19 cellular contexts compared by ENCODE assay signal in genomic region chr21:15741510-15741909, GRCh38. TPM values are rescaled to one million over a fixed set of nuclear protein-coding genes. Genes with fewer than 3 reads are reported as not detected.
DNase-seq lines count a peak whose midpoint lies in the region; ATAC-seq and TF ChIP-seq lines count a peak whose summit lies in the region.
"Had no signal": no experiment of that assay in that cellular context is flagged by ENCODE, and none has a peak within 500 bp of the region (broad histone marks: within the 10 kb centered on the region; RNA-seq: fewer than 3 reads in every experiment).

No MANE protein-coding gene starts in this region.

- H3K4me3 ChIP-seq in astrocyte of the cerebellum (ENCODE audit: low read depth, low read length) (no peak overlapping the region), fibroblast of villous mesenchyme (ENCODE audit: low read depth, low read length) (no peak overlapping the region)
- H3K4me3 ChIP-seq: colonic mucosa, lower lobe of right lung had no signal

- H3K4me3 Mint-ChIP-seq in type B pancreatic cell: peak overlapping the region; percentile 23
- peak overlapping the region in 1 of 2 donors; percentile 13 for H3K4me3 Mint-ChIP-seq in effector memory CD8-positive, alpha-beta T cell
- H3K4me3 Mint-ChIP-seq: CD14-positive monocyte had no signal

- H3K27ac Mint-ChIP-seq in type B pancreatic cell: no peak overlapping the region
- H3K27ac Mint-ChIP-seq in effector memory CD8-positive, alpha-beta T cell: peak overlapping the region in 1 of 2 donors; percentile 1

- TF ChIP-seq CTCF in astrocyte of the cerebellum (IDR thresholded peaks at IDR 0.05; ENCODE audit: low read depth, low read length, missing control alignments) (no peak), fibroblast of villous mesenchyme (IDR thresholded peaks at IDR 0.05; ENCODE audit: insufficient read depth, low read depth, low read length) (no peak), type B pancreatic cell (conservative IDR thresholded peaks at IDR 0.05) (no peak)

- peaks cover 14% of the 10 kb centered on the region for H3K9me3 Mint-ChIP-seq in type B pancreatic cell
- H3K9me3 Mint-ChIP-seq in effector memory CD8-positive, alpha-beta T cell: no peaks in the 10 kb centered on the region
- H3K9me3 Mint-ChIP-seq: CD14-positive monocyte, IgD-negative memory B cell had no signal

- peak; percentile 75 for DNase-seq in HCEC 1CT
- peak; percentile 76 for DNase-seq in astrocyte of the cerebellum (ENCODE audit: low read depth)
- peak; percentile 12 for DNase-seq in fibroblast of villous mesenchyme (ENCODE audit: low read depth)
- no peak for DNase-seq in type B pancreatic cell (ENCODE audit: extremely low spot score, unreplicated experiment)
- DNase-seq in effector memory CD8-positive, alpha-beta T cell: no peak
- DNase-seq in COLO829 (ENCODE audit: low spot score): no peak
- DNase-seq: activated naive CD4-positive, alpha-beta T cell treated with Interleukin-2 at 50 U/mL for 16 hours; aorta; colonic mucosa; DMS153; glutamatergic neuron; lower lobe of right lung; NCI-H2029; NCI-H510A; stimulated activated CD4-positive, alpha-beta T cell treated with anti-CD3 and anti-CD28 coated beads, Interleukin-4, amount 100 ng/mL, for 24 hours; SW 1271 had no signal

- in situ Hi-C loops in astrocyte of the cerebellum (cut with HindIII; ENCODE audit: low sequenced_read_pairs): no loop called here

- H3K27me3 Mint-ChIP-seq in type B pancreatic cell: no peaks in the 10 kb centered on the region
- H3K27me3 Mint-ChIP-seq in effector memory CD8-positive, alpha-beta T cell: no peaks in the 10 kb centered on the region
- H3K27me3 Mint-ChIP-seq: IgD-negative memory B cell had no signal

- no peak for ATAC-seq in effector memory CD8-positive, alpha-beta T cell (replicated peaks)
- ATAC-seq in HG03378 (IDR thresholded peaks at IDR 0.05; ENCODE audit: unreplicated experiment): no peak

- peaks cover 36% of the 10 kb centered on the region for H3K4me1 Mint-ChIP-seq in type B pancreatic cell (ENCODE audit: unreplicated experiment)
- peaks cover 66 to 76% of the 10 kb centered on the region in 2 donors for H3K4me1 Mint-ChIP-seq in effector memory CD8-positive, alpha-beta T cell (ENCODE audit: low read depth in 2 of 2)

- H3K36me3 Mint-ChIP-seq in type B pancreatic cell: peaks cover 42% of the 10 kb centered on the region
- H3K36me3 Mint-ChIP-seq in effector memory CD8-positive, alpha-beta T cell (ENCODE audit: insufficient read depth): peaks cover 12% of the 10 kb centered on the region

RNA-seq across cellular contexts. Expression of gene USP25, which starts 11.7 kb away (rescaled TPM):
- total RNA-seq in fibroblast of villous mesenchyme (27.4 and 33.7 TPM in 2 replicates), type B pancreatic cell (ENCODE audit: low replicate concordance) (49.9 and 52.0 TPM in 2 replicates)

Comparison
In these comparisons a context has a peak if more than half of its experiments do, and no peak if none do; other contexts are left out.
1. DNase-seq: peak in HCEC 1CT (single experiment), astrocyte of the cerebellum (single experiment) and fibroblast of villous mesenchyme (single experiment); none in type B pancreatic cell (single experiment), effector memory CD8-positive, alpha-beta T cell (0 of 3) and COLO829 (single experiment).